In genomic region chr2:70143314-70144150, GRCh38 we compare ENCODE assay signal across 8 cellular contexts. TPM values are rescaled to one million over a fixed set of nuclear protein-coding genes. Genes with fewer than 3 reads are reported as not detected.
A peak's percentile ranks its signal among the peaks of the same experiment; 100 is the strongest.
DNase-seq lines count a peak whose midpoint lies in the region; ATAC-seq and TF ChIP-seq lines count a peak whose summit lies in the region.

No MANE protein-coding gene starts in this region.

- H3K4me2 ChIP-seq in SK-N-SH (peak overlapping the region; percentile 78), smooth muscle cell (peak overlapping the region; percentile 78)

- DNase-seq in CD8-positive, alpha-beta memory T cell: peak; percentile 40 to 73 (median 51)
- no peak for DNase-seq in HEK293T (ENCODE audit: extremely low spot score)
- DNase-seq in SK-N-SH: peak; percentile 70
- peak; percentile 63 to 68 (median 64) for DNase-seq in immature natural killer cell
- no peak for DNase-seq in smooth muscle cell (lab: John Stamatoyannopoulos, UW; ENCODE audit: unreplicated experiment)

- ATAC-seq in HG02938 (IDR thresholded peaks at IDR 0.05; ENCODE audit: unreplicated experiment) (no peak), HG03439 (IDR thresholded peaks at IDR 0.05; ENCODE audit: unreplicated experiment) (no peak)

- no peak for TF ChIP-seq RAD21 in SK-N-SH (IDR thresholded peaks at IDR 0.05; ENCODE audit: low read length)

- H3K9ac ChIP-seq in SK-N-SH (peak overlapping the region; percentile 97), smooth muscle cell (ENCODE audit: low read depth) (peak overlapping the region; percentile 89)

- POLR2A ChIA-PET in CD8-positive, alpha-beta memory T cell (lab: Charles Lee): interaction anchor here (0.6 to 5.1 kb wide), 20 partner anchors 11 to 233 kb away, joined by 3 to 90 read pairs (median 6); partner anchors contain the start of genes C2orf42, MXD1, PCBP1 and SNRPG
- POLR2A ChIA-PET in HEK293T (lab: Yijun Ruan, JAX): interaction anchor here (1.1 to 5.7 kb wide), 11 partner anchors 11 to 229 kb away, joined by 3 to 62 read pairs (median 11); partner anchors contain the start of genes MXD1, PCBP1 and PCYOX1
- POLR2A ChIA-PET in SK-N-SH (lab: Yijun Ruan, JAX): interaction anchor here (0.6 to 3.6 kb wide), 8 partner anchors 19 to 229 kb away, joined by 3 to 38 read pairs (median 4); partner anchors contain the start of genes C2orf42, MXD1, PCBP1 and PCYOX1

- H3F3A ChIP-seq in SK-N-SH (replicated peaks; ENCODE audit: insufficient read depth) (peaks cover 20% of the 10 kb centered on the region), smooth muscle cell (ENCODE audit: low read depth) (peaks cover 5% of the 10 kb centered on the region)

- 55% methylated on average over 13 of the region's 18 CpGs for WGBS in SK-N-SH (ENCODE audit: low lambda C conversion rate)
- WGBS in smooth muscle cell (ENCODE audit: low lambda C conversion rate): 69% methylated on average over 18 of the region's 18 CpGs

- no peaks in the 10 kb centered on the region for H3K27me3 ChIP-seq in CD8-positive, alpha-beta memory T cell (ENCODE audit: insufficient read depth, low read length, poor library complexity, severe bottlenecking)
- H3K27me3 ChIP-seq in SK-N-SH (ENCODE audit: insufficient read depth) (no peaks in the 10 kb centered on the region), smooth muscle cell (ENCODE audit: low read depth) (no peaks in the 10 kb centered on the region)

- peak overlapping the region; percentile 83 for H2AFZ ChIP-seq in SK-N-SH (ENCODE audit: low read depth)
- peak overlapping the region; percentile 21 for H2AFZ ChIP-seq in smooth muscle cell (ENCODE audit: low read depth)

- peaks cover 0 to 2% (median 2%) of the 10 kb centered on the region in 3 donors for H3K36me3 Mint-ChIP-seq in CD8-positive, alpha-beta memory T cell
- H3K36me3 Mint-ChIP-seq in brain: peaks cover under 1% of the 10 kb centered on the region
- H3K36me3 Mint-ChIP-seq in immature natural killer cell: no peaks in the 10 kb centered on the region

- H3K36me3 ChIP-seq in CD8-positive, alpha-beta memory T cell (ENCODE audit: insufficient read depth, low read length): no peaks in the 10 kb centered on the region
- H3K36me3 ChIP-seq in SK-N-SH (replicated peaks in 1 of 2; ENCODE audit: control insufficient read depth in 1 of 2, insufficient read depth in 2 of 2, low read length in 1 of 2) (no peaks in the 10 kb centered on the region), smooth muscle cell (ENCODE audit: low read depth) (no peaks in the 10 kb centered on the region)

- H3K4me1 ChIP-seq in CD8-positive, alpha-beta memory T cell (ENCODE audit: insufficient read depth, low read length): peaks cover 38% of the 10 kb centered on the region
- H3K4me1 ChIP-seq in SK-N-SH (ENCODE audit: control insufficient read depth in 1 of 2, insufficient read depth in 2 of 2, low read depth in 1 of 2, low read length in 1 of 2): peaks cover 13 to 20% of the 10 kb centered on the region in 2 experiments; a peak in 3 of 4 replicates
- H3K4me1 ChIP-seq in smooth muscle cell (ENCODE audit: low read depth): peaks cover 16% of the 10 kb centered on the region

- peaks cover 0 to 4% of the 10 kb centered on the region in 2 donors for H3K27me3 Mint-ChIP-seq in CD8-positive, alpha-beta memory T cell
- H3K27me3 Mint-ChIP-seq in brain (peaks cover 5% of the 10 kb centered on the region), immature natural killer cell (ENCODE audit: low read depth in 3 of 3) (peaks cover 15 to 28% (median 20%) of the 10 kb centered on the region in 3 donors)

- H3K4me1 Mint-ChIP-seq in CD8-positive, alpha-beta memory T cell: peaks cover 42 to 65% (median 49%) of the 10 kb centered on the region in 3 donors
- H3K4me1 Mint-ChIP-seq in brain: peaks cover 42% of the 10 kb centered on the region
- peaks cover 49% of the 10 kb centered on the region in 2 donors for H3K4me1 Mint-ChIP-seq in immature natural killer cell

- TF ChIP-seq EP300 in SK-N-SH (IDR thresholded peaks at IDR 0.05; ENCODE audit: borderline replicate concordance in 1 of 2, low read depth in 1 of 2, low read length in 1 of 2): no peak

- H3K27ac Mint-ChIP-seq in CD8-positive, alpha-beta memory T cell: peak overlapping the region; percentile 98 to 100 (median 100)
- H3K27ac Mint-ChIP-seq in brain (peak overlapping the region; percentile 96 to 100 (median 98)), immature natural killer cell (peak overlapping the region; percentile 99 to 100 (median 100))

- CTCF ChIA-PET in CD8-positive, alpha-beta memory T cell (lab: Charles Lee): interaction anchor here (0.7 to 4.1 kb wide), 29 partner anchors 9 to 249 kb away, joined by 3 to 54 read pairs (median 5); partner anchors contain the start of genes C2orf42, FAM136A, MXD1 and PCBP1
- CTCF ChIA-PET in HEK293T (lab: Yijun Ruan, JAX): interaction anchor here (0.7 to 1.2 kb wide), 3 partner anchors 229 to 316 kb away, joined by 3 to 4 read pairs (median 3); partner anchors contain the start of gene MXD1
- CTCF ChIA-PET in SK-N-SH (lab: Yijun Ruan, JAX): interaction anchor here (0.7 to 4.4 kb wide), 21 partner anchors 10 to 503 kb away, joined by 3 to 26 read pairs (median 4); partner anchors contain the start of genes FAM136A, MXD1 and PCBP1

- H3K9me3 ChIP-seq in CD8-positive, alpha-beta memory T cell (ENCODE audit: low read length): no peaks in the 10 kb centered on the region
- H3K9me3 ChIP-seq in SK-N-SH: no peaks in the 10 kb centered on the region
- no peaks in the 10 kb centered on the region for H3K9me3 ChIP-seq in smooth muscle cell (replicated peaks; ENCODE audit: low read depth)

- no peak for TF ChIP-seq CTCF in SK-N-SH (IDR thresholded peaks at IDR 0.05)
- no peak for TF ChIP-seq CTCF in brain (conservative IDR thresholded peaks at IDR 0.05)
- no peak for TF ChIP-seq CTCF in smooth muscle cell (IDR thresholded peaks at IDR 0.05; ENCODE audit: borderline replicate concordance, insufficient read depth, poor library complexity, severe bottlenecking)

- H3K4me3 Mint-ChIP-seq in CD8-positive, alpha-beta memory T cell: peak overlapping the region; percentile 83 to 94 (median 91)
- H3K4me3 Mint-ChIP-seq in brain: peak overlapping the region; percentile 79 to 93 (median 86)
- peak overlapping the region; percentile 86 to 92 (median 90) for H3K4me3 Mint-ChIP-seq in immature natural killer cell

- H3K9me3 Mint-ChIP-seq in CD8-positive, alpha-beta memory T cell: no peaks in the 10 kb centered on the region
- H3K9me3 Mint-ChIP-seq in brain (peaks cover 0 to 6% (median 0%) of the 10 kb centered on the region in 5 experiments), immature natural killer cell (no peaks in the 10 kb centered on the region)

- H4K20me1 ChIP-seq in SK-N-SH (ENCODE audit: insufficient read depth): no peaks in the 10 kb centered on the region
- H4K20me1 ChIP-seq in smooth muscle cell (ENCODE audit: low read depth): no peaks in the 10 kb centered on the region

- peak overlapping the region; percentile 99 for H3K27ac ChIP-seq in CD8-positive, alpha-beta memory T cell (ENCODE audit: low read depth, low read length)
- peak overlapping the region; percentile 92 to 96 for H3K27ac ChIP-seq in SK-N-SH (ENCODE audit: low read depth in 2 of 2, low read length in 1 of 2)
- H3K27ac ChIP-seq in smooth muscle cell (ENCODE audit: low read depth): peak overlapping the region; percentile 95

- H3K9me2 ChIP-seq in SK-N-SH: no peaks in the 10 kb centered on the region

- H3K4me3 ChIP-seq in CD8-positive, alpha-beta memory T cell (ENCODE audit: low read length): peak overlapping the region; percentile 65
- H3K4me3 ChIP-seq in SK-N-SH (ENCODE audit: low read depth in 2 of 2, low read length in 1 of 2) (peak overlapping the region; percentile 40 to 67), smooth muscle cell (peak overlapping the region; percentile 46)

- H3K79me2 ChIP-seq in SK-N-SH (ENCODE audit: insufficient read depth): peaks cover 10% of the 10 kb centered on the region; the same call in 1 of the 2 replicates
- no peaks in the 10 kb centered on the region for H3K79me2 ChIP-seq in smooth muscle cell (ENCODE audit: low read depth)

TF ChIP-seq in HEK293T, 16 proteins besides CTCF, POLR2A, EP300 and RAD21 (continues in another document):
- no peak for TF ChIP-seq LEF1 (IDR thresholded peaks at IDR 0.05; ENCODE audit: borderline replicate concordance)

TF ChIP-seq in SK-N-SH, 30 proteins besides CTCF, POLR2A, EP300 and RAD21 (continues in another document):
- TF ChIP-seq RFX5 (IDR thresholded peaks at IDR 0.05; ENCODE audit: low read length): 0 out of 2 replicates have a peak, but pooled peaks have one; percentile 25
- TF ChIP-seq FOXJ3 (CRISPR knock-in tag; IDR thresholded peaks at IDR 0.05): 0 out of 2 replicates have a peak, but pooled peaks have one; percentile 1
- TF ChIP-seq, protein P1, sequence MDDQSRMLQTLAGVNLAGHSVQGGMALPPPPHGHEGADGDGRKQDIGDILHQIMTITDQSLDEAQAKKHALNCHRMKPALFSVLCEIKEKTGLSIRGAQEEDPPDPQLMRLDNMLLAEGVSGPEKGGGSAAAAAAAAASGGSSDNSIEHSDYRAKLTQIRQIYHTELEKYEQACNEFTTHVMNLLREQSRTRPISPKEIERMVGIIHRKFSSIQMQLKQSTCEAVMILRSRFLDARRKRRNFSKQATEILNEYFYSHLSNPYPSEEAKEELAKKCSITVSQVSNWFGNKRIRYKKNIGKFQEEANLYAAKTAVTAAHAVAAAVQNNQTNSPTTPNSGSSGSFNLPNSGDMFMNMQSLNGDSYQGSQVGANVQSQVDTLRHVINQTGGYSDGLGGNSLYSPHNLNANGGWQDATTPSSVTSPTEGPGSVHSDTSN (IDR thresholded peaks at IDR 0.05): peak; percentile 65

RNA-seq across cellular contexts. Expression of gene C2orf42, which starts 47.3 kb away (rescaled TPM):
- 10 to 100 TPM; 29.1 to 34.6 TPM for total RNA-seq in CD8-positive, alpha-beta memory T cell
- polyA plus RNA-seq in CD8-positive, alpha-beta memory T cell: 31.4 TPM
- 5.1 and 6.8 TPM in 2 replicates for polyA plus RNA-seq in SK-N-SH (2012; rRNA removed)
- polyA plus RNA-seq in SK-N-SH (2012; cell fraction: cytosol; rRNA removed): 5.1 and 7.2 TPM in 2 replicates
- polyA plus RNA-seq in SK-N-SH (2012; cell fraction: nucleus; rRNA removed): 7.8 and 10.7 TPM in 2 replicates
- polyA plus RNA-seq in brain (ENCODE audit: insufficient read depth, low read depth, low replicate concordance): 8.6 TPM
- polyA plus RNA-seq in immature natural killer cell: 10 to 100 TPM; 12.8 to 36.8 (median 19.7) TPM
- total RNA-seq in smooth muscle cell: 9.4 and 15.2 TPM in 2 replicates
- polyA plus RNA-seq in smooth muscle cell: 7.2 and 7.8 TPM in 2 replicates

RNA-seq across cellular contexts. Expression of gene PCBP1, which starts 56.3 kb away (rescaled TPM):
- 100 to 1,000 TPM; 428 to 434 TPM for total RNA-seq in CD8-positive, alpha-beta memory T cell
- 161 TPM for polyA plus RNA-seq in CD8-positive, alpha-beta memory T cell
- 60.7 and 94.0 TPM in 2 replicates for polyA plus RNA-seq in SK-N-SH (2012; rRNA removed)
- polyA plus RNA-seq in SK-N-SH (2012; cell fraction: cytosol; rRNA removed): 79.9 and 99.1 TPM in 2 replicates
- 61.4 and 69.9 TPM in 2 replicates for polyA plus RNA-seq in SK-N-SH (2012; cell fraction: nucleus; rRNA removed)
- polyA plus RNA-seq in brain (ENCODE audit: insufficient read depth, low read depth, low replicate concordance): 363 TPM
- 100 to 1,000 TPM; 184 to 233 (median 232) TPM for polyA plus RNA-seq in immature natural killer cell
- 90.7 and 109 TPM in 2 replicates for total RNA-seq in smooth muscle cell
- 145 and 150 TPM in 2 replicates for polyA plus RNA-seq in smooth muscle cell

Comparison
In these comparisons a context has a peak if more than half of its experiments do, and no peak if none do; other contexts are left out.
1. DNase-seq: peak in CD8-positive, alpha-beta memory T cell (5 of 5), SK-N-SH (single experiment) and immature natural killer cell (3 of 3); none in HEK293T (single experiment) and smooth muscle cell (single experiment).
2. Peak in every context shown above with its lines, with median percentiles within 50 percentile points of each other: H3K27ac ChIP-seq, H3K4me3 ChIP-seq, H3K27ac Mint-ChIP-seq and H3K4me3 Mint-ChIP-seq.